ENCODE assay signal across 9 cellular contexts in genomic region chr11:63531074-63531792, GRCh38. TPM values are rescaled to one million over a fixed set of nuclear protein-coding genes. Genes with fewer than 3 reads are reported as not detected.
A peak's percentile ranks its signal among the peaks of the same experiment; 100 is the strongest.
DNase-seq lines count a peak whose midpoint lies in the region; ATAC-seq lines count a peak whose summit lies in the region.
"Not testable (repeated sequence)": the region's sequence is repeated elsewhere in the genome, so short reads cannot be mapped to it uniquely, and the experiment has no call there.
"Had no signal": no experiment of that assay in that cellular context is flagged by ENCODE, and none has a peak within 500 bp of the region (broad histone marks: within the 10 kb centered on the region; RNA-seq: fewer than 3 reads in every experiment).

No MANE protein-coding gene starts in this region.

- peaks cover 68% of the 10 kb centered on the region for H3K4me1 ChIP-seq in CD4-positive, alpha-beta memory T cell (ENCODE audit: insufficient read depth, low read length)
- H3K4me1 ChIP-seq in iPS-15b (ENCODE audit: control insufficient read depth, insufficient read depth, low read length) = peaks cover 40% of the 10 kb centered on the region

- not testable (repeated sequence) for H3K36me3 ChIP-seq in CD4-positive, alpha-beta memory T cell (ENCODE audit: insufficient read depth, low read length); iPS-15b (ENCODE audit: control insufficient read depth, insufficient read depth, low read length)

- not testable (repeated sequence) for H3K36me3 Mint-ChIP-seq in CD4-positive, alpha-beta memory T cell

- peak overlapping the region; percentile 70 for H3K9ac ChIP-seq in iPS-15b (ENCODE audit: low read depth, low read length)

- H3K27ac Mint-ChIP-seq in CD4-positive, alpha-beta memory T cell = peak overlapping the region; percentile 90 to 99 (median 95)

- not testable (repeated sequence) for H3K27me3 Mint-ChIP-seq in CD4-positive, alpha-beta memory T cell

- H3K27ac ChIP-seq in CD4-positive, alpha-beta memory T cell (ENCODE audit: low read depth, low read length) = peak overlapping the region; percentile 47

- peaks cover 54 to 71% (median 64%) of the 10 kb centered on the region in 4 donors for H3K4me1 Mint-ChIP-seq in CD4-positive, alpha-beta memory T cell

- peak overlapping the region in 1 of 2 donors; percentile 12 for H3K4me3 ChIP-seq in CD4-positive, alpha-beta memory T cell (ENCODE audit: low read length in 2 of 2)
- H3K4me3 ChIP-seq in iPS-15b (ENCODE audit: low read depth, low read length) = not testable (repeated sequence)

- DNase-seq in CD4-positive, alpha-beta memory T cell = peak; percentile 79 to 89 (median 85)
- DNase-seq in NAMALWA (ENCODE audit: low spot score) (peak; percentile 63), brain pericyte (ENCODE audit: low read depth, low spot score) (peak; percentile 42)
- DNase-seq in activated CD4-positive, CD25-positive, alpha-beta regulatory T cell treated with anti-CD3 and anti-CD28 coated beads, Interleukin-2, amount 50 U/mL, for 16 hours (ENCODE audit: low read depth, low spot score) = peak; percentile 41
- peak; percentile 38 for DNase-seq in stimulated activated CD4-positive, alpha-beta T cell treated with anti-CD3 and anti-CD28 coated beads, Interleukin-15, amount 100 ng/mL, for 24 hours

- not testable (repeated sequence) for H3K27me3 ChIP-seq in CD4-positive, alpha-beta memory T cell (ENCODE audit: insufficient read depth, low read length); iPS-15b (ENCODE audit: control insufficient read depth, insufficient read depth, low read length)

- not testable (repeated sequence) for H3K9me3 ChIP-seq in CD4-positive, alpha-beta memory T cell (ENCODE audit: control insufficient read depth in 1 of 2, low read length in 2 of 2); iPS-15b (ENCODE audit: control insufficient read depth, insufficient read depth, low read length)

- H3K9me3 Mint-ChIP-seq in CD4-positive, alpha-beta memory T cell = not testable (repeated sequence)

- peak overlapping the region; percentile 55 to 91 (median 84) for H3K4me3 Mint-ChIP-seq in CD4-positive, alpha-beta memory T cell

- CTCF ChIA-PET in CD4-positive, alpha-beta memory T cell (lab: Charles Lee; ENCODE audit: partially characterized antibody) = interaction anchor here (1.1 to 3.1 kb wide), 5 partner anchors 12 to 168 kb away, joined by 3 to 14 read pairs (median 6); no protein-coding TSS in a partner anchor

- ATAC-seq in GM19395 (IDR thresholded peaks at IDR 0.05; ENCODE audit: unreplicated experiment) = peak; percentile 73
- ATAC-seq in HG03103 (IDR thresholded peaks at IDR 0.05; ENCODE audit: low read depth, unreplicated experiment) = peak; percentile 68

- POLR2A ChIA-PET in CD4-positive, alpha-beta memory T cell (lab: Charles Lee; ENCODE audit: partially characterized antibody) = interaction anchor here (0.9 to 8.4 kb wide), 9 partner anchors 8 to 50 kb away, joined by 3 to 101 read pairs (median 6); partner anchors contain the start of gene PLAAT5

- intact Hi-C loops in CD4-positive, alpha-beta memory T cell (cut with micrococcal nuclease) = loop anchor here (1.0 to 2.0 kb wide), 2 partner anchors 13 to 40 kb away; partner anchors contain the start of gene PLAAT5

RNA-seq across cellular contexts. Expression of gene PLAAT4, which starts 5.4 kb away (rescaled TPM):
- 100 to 1,000 TPM; 152 to 167 TPM for total RNA-seq in CD4-positive, alpha-beta memory T cell
- polyA plus RNA-seq in CD4-positive, alpha-beta memory T cell = 100 to 1,000 TPM; 387 to 416 TPM

RNA-seq across cellular contexts. Expression of gene LGALS12, which starts 25.3 kb away (rescaled TPM):
- not detected for total RNA-seq in CD4-positive, alpha-beta memory T cell
- not detected for polyA plus RNA-seq in CD4-positive, alpha-beta memory T cell
- total RNA-seq: HepG2 had no signal
- polyA plus RNA-seq: HepG2 had no signal

RNA-seq across cellular contexts. Expression of gene PLAAT2, which starts 31.9 kb away (rescaled TPM):
- not detected for total RNA-seq in CD4-positive, alpha-beta memory T cell
- under 1 TPM in 1 of 2 donors, not detected in 1; 0.48 TPM for polyA plus RNA-seq in CD4-positive, alpha-beta memory T cell
- total RNA-seq: HepG2 had no signal

RNA-seq across cellular contexts. Expression of gene PLAAT5, which starts 40.3 kb away (rescaled TPM):
- total RNA-seq in CD4-positive, alpha-beta memory T cell = not detected
- polyA plus RNA-seq in CD4-positive, alpha-beta memory T cell = not detected
- total RNA-seq: HepG2 had no signal
- polyA plus RNA-seq: HepG2 had no signal
